1 cellular context compared by ENCODE assay signal in the genomic region with DNA sequence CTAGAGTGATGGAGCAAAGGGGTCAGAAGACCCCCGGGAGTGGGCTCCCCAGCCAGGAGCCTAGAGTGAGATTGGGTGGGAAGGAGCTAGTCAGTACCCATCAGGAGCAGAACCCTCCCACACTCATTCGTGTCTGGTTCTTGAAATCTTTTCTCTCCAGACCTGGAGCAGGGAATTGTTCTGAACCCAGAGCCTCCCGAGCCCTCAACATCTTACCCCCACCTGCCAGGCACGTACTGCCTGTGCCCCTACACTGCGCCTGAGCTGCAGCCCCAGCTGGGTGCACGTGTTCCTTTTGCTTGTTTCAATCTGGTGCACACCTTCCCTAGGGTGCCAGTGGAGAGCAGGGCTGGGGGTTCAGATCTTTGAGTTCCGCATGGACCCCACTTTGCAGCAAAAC.
A peak's percentile ranks its signal among the peaks of the same experiment; 100 is the strongest.
TF ChIP-seq lines count a peak whose summit lies in the region.

No MANE protein-coding gene starts in this region.

TF ChIP-seq in K562, 482 proteins besides CTCF, POLR2A, EP300 and RAD21:
- TF ChIP-seq, protein P1, sequence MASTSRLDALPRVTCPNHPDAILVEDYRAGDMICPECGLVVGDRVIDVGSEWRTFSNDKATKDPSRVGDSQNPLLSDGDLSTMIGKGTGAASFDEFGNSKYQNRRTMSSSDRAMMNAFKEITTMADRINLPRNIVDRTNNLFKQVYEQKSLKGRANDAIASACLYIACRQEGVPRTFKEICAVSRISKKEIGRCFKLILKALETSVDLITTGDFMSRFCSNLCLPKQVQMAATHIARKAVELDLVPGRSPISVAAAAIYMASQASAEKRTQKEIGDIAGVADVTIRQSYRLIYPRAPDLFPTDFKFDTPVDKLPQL (IDR thresholded peaks at IDR 0.05; ENCODE audit: extremely low read depth, insufficient read length): no peak
- TF ChIP-seq CHD2 (IDR thresholded peaks at IDR 0.05; ENCODE audit: low read depth, low read length): peak; percentile 40; the same call in 1 of the 2 replicates
